In genomic region chr9:86663905-86664304, GRCh38 we compare ENCODE assay signal across 26 cellular contexts.
"Had no signal": no experiment of that assay in that cellular context is flagged by ENCODE, and none has a peak within 500 bp of the region (broad histone marks: within the 10 kb centered on the region; RNA-seq: fewer than 3 reads in every experiment).

No MANE protein-coding gene starts in this region.

- H3K4me3 ChIP-seq: esophagus squamous epithelium, gastrocnemius medialis, heart right ventricle, left lung, lower lobe of right lung, mucosa of descending colon had no signal

- H3K27ac ChIP-seq: epithelial cell of prostate, esophagus squamous epithelium, gastrocnemius medialis, heart right ventricle, left lung, lower lobe of right lung had no signal

- DNase-seq: cortex of kidney; effector CD8-positive, alpha-beta T cell; effector memory CD8-positive, alpha-beta T cell; endodermal cell; erythroblast; esophagus squamous epithelium; foreskin fibroblast; foreskin melanocyte; gastrocnemius medialis; glutamatergic neuron; head of caudate nucleus; heart right ventricle; hippocampal formation; left cardiac atrium; left lung; left ventricle myocardium superior; lower lobe of right lung; mesenchymal stem cell; mucosa of descending colon; naive B cell; naive thymus-derived CD8-positive, alpha-beta T cell had no signal

- H3K4me1 ChIP-seq: esophagus squamous epithelium, gastrocnemius medialis, left lung, lower lobe of right lung had no signal

- H3K36me3 ChIP-seq: esophagus squamous epithelium, gastrocnemius medialis, heart right ventricle, left lung, lower lobe of right lung had no signal

- H3K9me3 ChIP-seq: esophagus squamous epithelium, gastrocnemius medialis, left lung, lower lobe of right lung, mucosa of descending colon had no signal

- ATAC-seq: effector memory CD8-positive, alpha-beta T cell; esophagus mucosa; gastrocnemius medialis; left cardiac atrium; left lung; lower lobe of right lung; mucosa of descending colon; naive thymus-derived CD8-positive, alpha-beta T cell had no signal

- FAIRE-seq: endometrium, islet of Langerhans, keratinocyte had no signal

- H3K27me3 ChIP-seq: gastrocnemius medialis, heart right ventricle had no signal
